ENCODE assay signal across 12 cellular contexts in the genomic region with DNA sequence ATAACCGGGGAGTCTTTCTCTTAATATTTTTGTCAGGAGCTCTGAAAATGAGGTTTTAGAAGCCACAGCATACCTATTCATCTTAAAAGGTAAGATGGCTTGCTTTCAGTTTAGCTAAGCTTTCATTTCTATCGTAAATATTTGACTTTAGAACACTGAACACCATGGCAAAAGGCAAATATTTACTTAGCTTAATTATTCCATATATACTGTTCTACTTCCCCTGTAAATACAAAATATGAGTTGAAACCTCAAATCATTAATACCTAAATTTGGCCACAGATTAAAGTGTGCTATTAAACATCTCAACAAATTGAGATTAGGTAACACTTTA.
DNase-seq lines count a peak whose midpoint lies in the region; ATAC-seq and TF ChIP-seq lines count a peak whose summit lies in the region.
"Had no signal": no experiment of that assay in that cellular context is flagged by ENCODE, and none has a peak within 500 bp of the region (broad histone marks: within the 10 kb centered on the region; RNA-seq: fewer than 3 reads in every experiment).

No MANE protein-coding gene starts in this region.

- H3K9me3 ChIP-seq in endocrine pancreas (ENCODE audit: control insufficient read depth, low read length) (no peaks in the 10 kb centered on the region), neural progenitor cell (ENCODE audit: low read depth) (no peaks in the 10 kb centered on the region)

- peaks cover 39% of the 10 kb centered on the region for H3K4me1 Mint-ChIP-seq in neural progenitor cell

- peaks cover 100% of the 10 kb centered on the region for H4K20me1 ChIP-seq in neural progenitor cell (ENCODE audit: low read depth)

- H3K36me3 ChIP-seq in endocrine pancreas (ENCODE audit: control insufficient read depth, insufficient read depth, low read length) (no peaks in the 10 kb centered on the region), neural progenitor cell (no peaks in the 10 kb centered on the region)

- peaks cover 16% of the 10 kb centered on the region for H3K4me1 ChIP-seq in endocrine pancreas (ENCODE audit: control insufficient read depth, insufficient read depth, low read length)
- H3K4me1 ChIP-seq in neural progenitor cell, result peaks cover 59% of the 10 kb centered on the region

- peak overlapping the region; percentile 85 for H3K4me3 ChIP-seq in endocrine pancreas (ENCODE audit: control insufficient read depth, insufficient read depth, low read length)
- H3K4me3 ChIP-seq in neural progenitor cell, result no peak overlapping the region

- H3K36me3 Mint-ChIP-seq in neural progenitor cell, result peaks cover 14% of the 10 kb centered on the region
- H3K36me3 Mint-ChIP-seq: immature natural killer cell had no signal

- DNase-seq in NCI-H1417 (lab: John Stamatoyannopoulos, UW) (peak in 2 of 3 experiments; percentile 45 to 71), NCI-H1417 treated with DMSO at 0.1 percent for 48 hours (lab: John Stamatoyannopoulos, UW) (no peak), NCI-H526 (lab: John Stamatoyannopoulos, UW) (peak; percentile 50 to 69), neural progenitor cell (ENCODE audit: low spot score) (no peak), foreskin melanocyte (no peak)
- no peak for DNase-seq in activated CD4-positive, alpha-beta T cell treated with anti-CD3 and anti-CD28 coated beads, Interleukin-2, amount 50 U/mL, for 1 hour
- DNase-seq: activated CD4-positive, alpha-beta T cell treated with anti-CD3 and anti-CD28 coated beads for 4 hours; activated effector memory CD4-positive, alpha-beta T cell treated with anti-CD3 and anti-CD28 coated beads, Interleukin-2, amount 50 U/mL, for 16 hours; immature natural killer cell had no signal

- no peaks in the 10 kb centered on the region for H3K27me3 Mint-ChIP-seq in neural progenitor cell (ENCODE audit: insufficient read depth, low read depth)

- peaks cover 11% of the 10 kb centered on the region for H3F3A ChIP-seq in neural progenitor cell (ENCODE audit: low read depth)

- H3K9ac ChIP-seq in endocrine pancreas (ENCODE audit: control insufficient read depth, insufficient read depth, low read length), result peak overlapping the region; percentile 62
- H3K9ac ChIP-seq in neural progenitor cell, result no peak overlapping the region

- H3K27me3 ChIP-seq in endocrine pancreas (ENCODE audit: control insufficient read depth, insufficient read depth, low read length) (no peaks in the 10 kb centered on the region), neural progenitor cell (no peaks in the 10 kb centered on the region)

- H3K79me2 ChIP-seq in neural progenitor cell (ENCODE audit: low read depth), result peaks cover 100% of the 10 kb centered on the region

- no peak for TF ChIP-seq CTCF in neural progenitor cell (IDR thresholded peaks at IDR 0.05)

- no peaks in the 10 kb centered on the region for H3K9me3 Mint-ChIP-seq in neural progenitor cell
- H3K9me3 Mint-ChIP-seq: immature natural killer cell, neural crest cell had no signal

- H3K4me3 Mint-ChIP-seq in neural progenitor cell, result no peak overlapping the region
- H3K4me3 Mint-ChIP-seq: neural crest cell had no signal

- H2AFZ ChIP-seq in neural progenitor cell (replicated peaks), result no peak overlapping the region

- peak overlapping the region; percentile 54 for H3K4me2 ChIP-seq in neural progenitor cell

- peak overlapping the region; percentile 59 for H3K27ac ChIP-seq in neural progenitor cell

- no peak for ATAC-seq in HG02840 (IDR thresholded peaks at IDR 0.05; ENCODE audit: low FRiP score, unreplicated experiment)

- H3K27ac Mint-ChIP-seq in neural progenitor cell, result no peak overlapping the region

Comparison
In these comparisons a context has a peak if more than half of its experiments do, and no peak if none do; other contexts are left out.
1. DNase-seq: peak in NCI-H1417 (2 of 3) and NCI-H526 (2 of 2); none in NCI-H1417 treated with DMSO at 0.1 percent for 48 hours (single experiment), neural progenitor cell (single experiment), foreskin melanocyte (single experiment) and activated CD4-positive, alpha-beta T cell treated with anti-CD3 and anti-CD28 coated beads, Interleukin-2, amount 50 U/mL, for 1 hour (single experiment).